11 cellular contexts compared by ENCODE assay signal in the genomic region with DNA sequence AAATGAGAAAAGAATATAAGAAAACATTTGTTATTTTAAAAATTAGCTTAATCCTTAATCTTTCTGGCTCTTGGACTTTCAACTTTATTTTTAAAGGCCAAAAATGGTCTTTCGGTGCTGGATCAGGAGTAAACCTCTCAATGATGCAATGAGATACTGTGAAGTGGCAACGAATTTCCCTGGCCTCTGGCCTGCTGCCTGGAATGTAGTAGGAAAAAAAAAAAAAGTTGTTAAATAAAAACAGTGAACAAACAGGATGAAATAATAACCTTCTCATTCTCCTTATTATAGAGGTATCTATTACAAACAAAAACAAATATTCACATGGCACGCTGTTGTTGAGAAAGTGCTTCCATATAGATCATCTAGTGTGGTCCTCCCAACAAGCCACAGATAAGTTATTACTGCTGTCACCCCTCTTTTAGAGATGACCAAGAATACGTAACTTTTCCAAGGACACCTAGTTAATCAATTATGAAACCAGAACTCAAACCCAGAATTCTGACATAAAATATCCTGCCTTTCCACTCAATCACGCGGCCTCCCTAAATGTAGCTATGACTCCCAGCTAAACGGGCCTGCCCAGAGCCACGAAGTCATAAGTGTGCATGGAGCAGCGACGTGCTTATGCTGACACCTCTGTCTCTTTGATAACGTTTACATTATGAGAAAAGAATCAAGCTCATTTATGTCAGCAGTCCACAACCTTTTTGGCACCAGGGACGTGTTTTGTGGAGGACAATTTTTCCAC.
A peak's percentile ranks its signal among the peaks of the same experiment; 100 is the strongest.
DNase-seq lines count a peak whose midpoint lies in the region; ATAC-seq and TF ChIP-seq lines count a peak whose summit lies in the region.
"Had no signal": no experiment of that assay in that cellular context is flagged by ENCODE, and none has a peak within 500 bp of the region (broad histone marks: within the 10 kb centered on the region; RNA-seq: fewer than 3 reads in every experiment).

No MANE protein-coding gene starts in this region.

- no peaks in the 10 kb centered on the region for H3K9me2 ChIP-seq in Karpas-422 (replicated peaks; ENCODE audit: insufficient read depth, low read length)
- no peaks in the 10 kb centered on the region for H3K9me2 ChIP-seq in PC-3 (replicated peaks; ENCODE audit: low read length)

- H3K36me3 Mint-ChIP-seq in activated CD4-positive, alpha-beta memory T cell treated with anti-CD3 and anti-CD28 coated beads for 36 hours = peaks cover 10% of the 10 kb centered on the region

- H4K20me1 ChIP-seq in Karpas-422 (ENCODE audit: insufficient read depth, low read depth, low read length) (peaks cover 3% of the 10 kb centered on the region; the same call in 1 of the 2 replicates), PC-3 (ENCODE audit: low read length) (no peaks in the 10 kb centered on the region)

- H3K27me3 ChIP-seq in Karpas-422 (ENCODE audit: low read length) = no peaks in the 10 kb centered on the region
- H3K27me3 ChIP-seq in subcutaneous abdominal adipose tissue (ENCODE audit: control insufficient read depth in 5 of 5, insufficient read depth in 4 of 5, low read length in 5 of 5) = no peaks in the 10 kb centered on the region
- peaks cover 64% of the 10 kb centered on the region for H3K27me3 ChIP-seq in PC-3 (ENCODE audit: low read length)

- H3K27ac ChIP-seq in Karpas-422 (ENCODE audit: low read length) = peak overlapping the region; percentile 39
- peak overlapping the region; percentile 75 for H3K27ac ChIP-seq in subcutaneous abdominal adipose tissue (ENCODE audit: low read depth, low read length)
- H3K27ac ChIP-seq in PC-3 (ENCODE audit: low read length) = no peak overlapping the region

- BruUV-seq in PC-3 (replicated peaks; lab: Mats Ljungman, UMichigan) = no TSS peak

- H3K4me1 ChIP-seq in Karpas-422 (ENCODE audit: low read length) = peaks cover 96% of the 10 kb centered on the region
- H3K4me1 ChIP-seq in subcutaneous abdominal adipose tissue (ENCODE audit: control insufficient read depth in 5 of 5, insufficient read depth in 5 of 5, low read length in 5 of 5) = peaks cover 0 to 48% (median 45%) of the 10 kb centered on the region in 5 donors
- H3K4me1 ChIP-seq in PC-3 (ENCODE audit: insufficient read depth, low read length) = no peaks in the 10 kb centered on the region

- peak overlapping the region; percentile 0 for H3K4me2 ChIP-seq in Karpas-422 (ENCODE audit: low read depth, low read length, poor library complexity, severe bottlenecking)
- H3K4me2 ChIP-seq in PC-3 (ENCODE audit: low read length) = no peak overlapping the region

- no peak for TF ChIP-seq CTCF in PC-3 (conservative IDR thresholded peaks at IDR 0.05; ENCODE audit: low read depth, low read length)

- H3K27me3 Mint-ChIP-seq in activated CD4-positive, alpha-beta memory T cell treated with anti-CD3 and anti-CD28 coated beads for 36 hours = no peaks in the 10 kb centered on the region
- H3K27me3 Mint-ChIP-seq: activated CD4-positive, alpha-beta T cell treated with anti-CD3 and anti-CD28 coated beads, Interleukin-2, amount 10 ng/mL, durations not matched to agents 24 days and 14 days had no signal

- POLR2A ChIA-PET in PC-3 (lab: Charles Lee; ENCODE audit: unreplicated experiment) = no interaction called here
- POLR2A ChIA-PET in activated CD4-positive, alpha-beta memory T cell treated with anti-CD3 and anti-CD28 coated beads for 36 hours (lab: Charles Lee) = interaction anchor here (0.7 kb wide), 1 partner anchor 182 kb away, joined by 3 read pairs; no protein-coding TSS in a partner anchor

- H3K79me2 ChIP-seq in Karpas-422 (ENCODE audit: low read length) = peaks cover 86% of the 10 kb centered on the region
- H3K79me2 ChIP-seq in PC-3 (ENCODE audit: low read length) = no peaks in the 10 kb centered on the region

- CTCF ChIA-PET in PC-3 (lab: Charles Lee) = no interaction called here
- CTCF ChIA-PET in activated CD4-positive, alpha-beta memory T cell treated with anti-CD3 and anti-CD28 coated beads for 36 hours (lab: Charles Lee) = interaction anchor here (1.6 to 11.7 kb wide), 3 partner anchors 10 to 170 kb away, joined by 5 to 101 read pairs (median 7); a partner anchor contains a TSS

- H3F3A ChIP-seq in PC-3 (ENCODE audit: low read length, unreplicated experiment) = no peaks in the 10 kb centered on the region

- H3K36me3 ChIP-seq in Karpas-422 (ENCODE audit: insufficient read depth, low read length) (no peaks in the 10 kb centered on the region), subcutaneous abdominal adipose tissue (ENCODE audit: control insufficient read depth in 5 of 5, insufficient read depth in 5 of 5, low read length in 5 of 5) (no peaks in the 10 kb centered on the region), PC-3 (ENCODE audit: low read depth, low read length) (no peaks in the 10 kb centered on the region)

- no peak for DNase-seq in Karpas-422
- DNase-seq in amniotic epithelial cell (ENCODE audit: low read depth) = peak; percentile 32
- peak; percentile 55 for DNase-seq in left ventricle myocardium superior
- DNase-seq in PC-3 = no peak
- DNase-seq in activated CD4-positive, alpha-beta memory T cell treated with anti-CD3 and anti-CD28 coated beads for 36 hours = no peak
- no peak for DNase-seq in HT-29 (ENCODE audit: low spot score)
- DNase-seq: activated CD4-positive, alpha-beta T cell treated with anti-CD3 and anti-CD28 coated beads, Interleukin-2, amount 10 ng/mL, durations not matched to agents 24 days and 14 days; amygdala; nucleus accumbens; SIG-M5 had no signal

- peak; percentile 69 for ATAC-seq in left ventricle myocardium superior
- no peak for ATAC-seq in PC-3

- no peaks in the 10 kb centered on the region for H3K9me3 Mint-ChIP-seq in activated CD4-positive, alpha-beta memory T cell treated with anti-CD3 and anti-CD28 coated beads for 36 hours
- H3K9me3 Mint-ChIP-seq: activated CD4-positive, alpha-beta T cell treated with anti-CD3 and anti-CD28 coated beads, Interleukin-2, amount 10 ng/mL, durations not matched to agents 24 days and 14 days had no signal

- no peaks in the 10 kb centered on the region for H3K9me3 ChIP-seq in Karpas-422 (ENCODE audit: low read length)
- no peaks in the 10 kb centered on the region for H3K9me3 ChIP-seq in subcutaneous abdominal adipose tissue (ENCODE audit: control insufficient read depth in 5 of 5, low read length in 5 of 5)
- no peaks in the 10 kb centered on the region for H3K9me3 ChIP-seq in PC-3 (ENCODE audit: low read length)

- no peak overlapping the region for H3K4me3 Mint-ChIP-seq in activated CD4-positive, alpha-beta memory T cell treated with anti-CD3 and anti-CD28 coated beads for 36 hours
- H3K4me3 Mint-ChIP-seq: activated CD4-positive, alpha-beta T cell treated with anti-CD3 and anti-CD28 coated beads, Interleukin-2, amount 10 ng/mL, durations not matched to agents 24 days and 14 days had no signal

- intact Hi-C loops in left ventricle myocardium superior (cut with micrococcal nuclease) = no loop called here
- intact Hi-C loops in PC-3 (cut with micrococcal nuclease) = no loop called here
- intact Hi-C loops in activated CD4-positive, alpha-beta memory T cell treated with anti-CD3 and anti-CD28 coated beads for 36 hours (cut with micrococcal nuclease) = no loop called here

- no peak overlapping the region for H3K27ac Mint-ChIP-seq in activated CD4-positive, alpha-beta memory T cell treated with anti-CD3 and anti-CD28 coated beads for 36 hours
- H3K27ac Mint-ChIP-seq: activated CD4-positive, alpha-beta T cell treated with anti-CD3 and anti-CD28 coated beads, Interleukin-2, amount 10 ng/mL, durations not matched to agents 24 days and 14 days had no signal

- H3K9ac ChIP-seq in Karpas-422 (ENCODE audit: low read length) = no peak overlapping the region
- peak overlapping the region in 2 of 5 donors; percentile 14 to 53 for H3K9ac ChIP-seq in subcutaneous abdominal adipose tissue (ENCODE audit: low read length in 5 of 5)
- H3K9ac ChIP-seq in PC-3 (ENCODE audit: low read length) = no peak overlapping the region

- H3K4me3 ChIP-seq in Karpas-422 (ENCODE audit: low read length) (no peak overlapping the region), subcutaneous abdominal adipose tissue (ENCODE audit: low read depth in 1 of 5, low read length in 5 of 5) (no peak overlapping the region), PC-3 (ENCODE audit: low read length) (no peak overlapping the region)

- peaks cover 59% of the 10 kb centered on the region for H3K4me1 Mint-ChIP-seq in activated CD4-positive, alpha-beta memory T cell treated with anti-CD3 and anti-CD28 coated beads for 36 hours (ENCODE audit: low read depth)

- H2AFZ ChIP-seq in Karpas-422 (ENCODE audit: low read length) (no peak overlapping the region), PC-3 (ENCODE audit: low read length) (no peak overlapping the region)

Comparison
In these comparisons a context has a peak if more than half of its experiments do, and no peak if none do; other contexts are left out.
1. DNase-seq: peak in amniotic epithelial cell (single experiment) and left ventricle myocardium superior (single experiment); none in Karpas-422 (single experiment), PC-3 (single experiment), activated CD4-positive, alpha-beta memory T cell treated with anti-CD3 and anti-CD28 coated beads for 36 hours (single experiment) and HT-29 (single experiment).